Comparison of ENCODE assay signal across 10 cellular contexts in genomic region chr13:30676672-30677071, GRCh38. TPM values are rescaled to one million over a fixed set of nuclear protein-coding genes. Genes with fewer than 3 reads are reported as not detected.
DNase-seq lines count a peak whose midpoint lies in the region; ATAC-seq, FAIRE-seq and TF ChIP-seq lines count a peak whose summit lies in the region.
"Had no signal": no experiment of that assay in that cellular context is flagged by ENCODE, and none has a peak within 500 bp of the region (broad histone marks: within the 10 kb centered on the region; RNA-seq: fewer than 3 reads in every experiment).

No MANE protein-coding gene starts in this region.

- TF ChIP-seq POLR2A in HepG2 (IDR thresholded peaks at IDR 0.05; ENCODE audit: insufficient read depth in 1 of 2, low read depth in 2 of 2, low read length in 2 of 2) (no peak), right lobe of liver (IDR thresholded peaks at IDR 0.05) (no peak)

- no peaks in the 10 kb centered on the region for H3K79me2 ChIP-seq in HepG2 (ENCODE audit: insufficient read depth, low read length)
- H3K79me2 ChIP-seq in OCI-LY7 (ENCODE audit: insufficient read depth, low read depth, low read length): no peaks in the 10 kb centered on the region

- FAIRE-seq in HepG2 (lab: Jason Lieb, UNC): peak; percentile 56
- FAIRE-seq: pancreas had no signal

- H3K4me3 ChIP-seq in HepG2 (replicated peaks in 1 of 3; ENCODE audit: insufficient read depth in 1 of 3, low read depth in 2 of 3, low read length in 3 of 3) (no peak overlapping the region), right lobe of liver (no peak overlapping the region), OCI-LY7 (ENCODE audit: low read depth, low read length, poor library complexity, severe bottlenecking) (no peak overlapping the region), fibroblast of the aortic adventitia (ENCODE audit: low read depth, low read length) (no peak overlapping the region)
- H3K4me3 ChIP-seq: pancreas had no signal

- no peaks in the 10 kb centered on the region for H3K9me3 ChIP-seq in HepG2 (ENCODE audit: low read length)
- no peaks in the 10 kb centered on the region for H3K9me3 ChIP-seq in right lobe of liver
- H3K9me3 ChIP-seq in OCI-LY7 (ENCODE audit: low read length): no peaks in the 10 kb centered on the region
- H3K9me3 ChIP-seq: pancreas had no signal

- in situ Hi-C loops in HepG2 (cut with HindIII; ENCODE audit: extremely low pct_ligation_motif_present, low pct_unique_long_range_greater_than_20kb): loop anchor here (5.0 kb wide), 3 partner anchors 121 to 366 kb away; no protein-coding TSS in a partner anchor

- TF ChIP-seq CTCF in HepG2 (CRISPR knock-in tag; IDR thresholded peaks at IDR 0.05) (peak; percentile 48), right lobe of liver (IDR thresholded peaks at IDR 0.05) (peak in 1 of 4 donors; percentile 10), OCI-LY7 (conservative IDR thresholded peaks at IDR 0.05; ENCODE audit: low read length) (0 out of 2 replicates have a peak, but pooled peaks have one; percentile 26), fibroblast of the aortic adventitia (IDR thresholded peaks at IDR 0.05; ENCODE audit: insufficient read depth, low read length) (peak; percentile 54)

- peaks cover 16% of the 10 kb centered on the region for H3K4me1 ChIP-seq in HepG2 (ENCODE audit: insufficient read depth, low read length)
- H3K4me1 ChIP-seq in right lobe of liver: peaks cover 0 to 11% (median 4%) of the 10 kb centered on the region in 4 donors
- H3K4me1 ChIP-seq in OCI-LY7 (ENCODE audit: insufficient read depth, low read length, poor library complexity, severe bottlenecking): peaks cover 13% of the 10 kb centered on the region

- peak; percentile 26 for DNase-seq in HepG2 (ENCODE audit: low spot score)
- no peak for DNase-seq in right lobe of liver
- DNase-seq in OCI-LY7 (ENCODE audit: low spot score): no peak
- DNase-seq in fibroblast of the aortic adventitia (ENCODE audit: low read depth): peak; percentile 37
- no peak for DNase-seq in OCI-M2 (lab: John Stamatoyannopoulos, UW; ENCODE audit: unreplicated experiment)
- DNase-seq in COLO668 (lab: John Stamatoyannopoulos, UW; ENCODE audit: unreplicated experiment): no peak
- DNase-seq: activated T-cell treated with anti-CD3 and anti-CD28 coated beads, Interleukin-2, amount 50 U/mL, for 4 hours; pancreas had no signal

- POLR2A ChIA-PET in HepG2 (lab: Yijun Ruan, JAX) (no interaction called here), OCI-LY7 (lab: Charles Lee) (interaction anchor here (0.6 to 0.7 kb wide), 4 partner anchors 75 to 166 kb away, joined by 3 to 5 read pairs (median 4); no protein-coding TSS in a partner anchor)

- WGBS in HepG2 (ENCODE audit: low lambda C conversion rate): 34% methylated on average over 3 of the region's 3 CpGs
- WGBS in right lobe of liver (ENCODE audit: insufficient coverage, low coverage, low lambda C conversion rate, missing lambda C conversion rate): 56% methylated on average over 3 of the region's 3 CpGs

- TF ChIP-seq EP300 in HepG2 (IDR thresholded peaks at IDR 0.05; ENCODE audit: low read depth in 2 of 2, low read length in 2 of 2) (no peak), HepG2 (CRISPR knock-in tag; IDR thresholded peaks at IDR 0.05; ENCODE audit: borderline replicate concordance) (no peak)

- no peak overlapping the region for H3K9ac ChIP-seq in HepG2 (ENCODE audit: insufficient read depth, low read depth, low read length)

- ATAC-seq in HepG2: peak; percentile 29; the same call in 1 of the 3 replicates
- no peak for ATAC-seq in right lobe of liver
- ATAC-seq in HG03571 (IDR thresholded peaks at IDR 0.05; ENCODE audit: unreplicated experiment): no peak
- ATAC-seq in HG03457 (IDR thresholded peaks at IDR 0.05; ENCODE audit: unreplicated experiment): no peak
- ATAC-seq: activated T-cell treated with anti-CD3 and anti-CD28 coated beads, Interleukin-2, amount 50 U/mL, for 4 hours; pancreas had no signal

- H3K27ac ChIP-seq in HepG2 (ENCODE audit: extremely low read length, insufficient read depth, low read length) (no peak overlapping the region), right lobe of liver (no peak overlapping the region), OCI-LY7 (ENCODE audit: low read depth, low read length, poor library complexity, severe bottlenecking) (no peak overlapping the region)
- H3K27ac ChIP-seq: pancreas had no signal

- no peak overlapping the region for H3K4me2 ChIP-seq in HepG2 (ENCODE audit: low read depth, low read length)
- H3K4me2 ChIP-seq in OCI-LY7 (ENCODE audit: low read length): no peak overlapping the region

- H2AFZ ChIP-seq in HepG2 (ENCODE audit: low read length) (no peak overlapping the region), OCI-LY7 (ENCODE audit: low read length) (no peak overlapping the region)

- CTCF ChIA-PET in HepG2 (lab: Yijun Ruan, JAX; ENCODE audit: low intra/inter-chr PET ratio, low total read pairs): no interaction called here
- CTCF ChIA-PET in OCI-LY7 (lab: Charles Lee; ENCODE audit: unreplicated experiment): no interaction called here

- TF ChIP-seq RAD21 in HepG2 (CRISPR knock-in tag; IDR thresholded peaks at IDR 0.05): no peak

- H3K36me3 ChIP-seq in HepG2 (replicated peaks in 1 of 2; ENCODE audit: control insufficient read depth in 1 of 2, insufficient read depth in 2 of 2, low read length in 2 of 2): no peaks in the 10 kb centered on the region
- no peaks in the 10 kb centered on the region for H3K36me3 ChIP-seq in right lobe of liver
- no peaks in the 10 kb centered on the region for H3K36me3 ChIP-seq in OCI-LY7 (ENCODE audit: insufficient read depth, low read length)
- H3K36me3 ChIP-seq: pancreas had no signal

- intact Hi-C loops in HepG2 (cut with micrococcal nuclease; ENCODE audit: unreplicated experiment): loop anchor here (10.0 kb wide), 1 partner anchor 368 kb away; no protein-coding TSS in a partner anchor
- intact Hi-C loops in right lobe of liver (cut with DNase I): no loop called here
- intact Hi-C loops in OCI-LY7 (cut with micrococcal nuclease; ENCODE audit: unreplicated experiment): loop anchor here (5.0 to 10.0 kb wide), 2 partner anchors 188 to 366 kb away; no protein-coding TSS in a partner anchor

- no peaks in the 10 kb centered on the region for H3K9me2 ChIP-seq in OCI-LY7 (ENCODE audit: insufficient read depth, low read length)

- BruUV-seq in HepG2 (replicated peaks; lab: Mats Ljungman, UMichigan): no TSS peak
- no TSS peak for BruUV-seq in OCI-LY7 (replicated peaks; lab: Mats Ljungman, UMichigan)

- H3K27me3 ChIP-seq in HepG2 (ENCODE audit: control insufficient read depth in 1 of 2, insufficient read depth in 2 of 2, low read length in 2 of 2) (peaks cover 0 to 3% of the 10 kb centered on the region in 2 experiments; a peak in 1 of 5 replicates), right lobe of liver (no peaks in the 10 kb centered on the region)
- H3K27me3 ChIP-seq: pancreas had no signal

- H4K20me1 ChIP-seq in HepG2 (ENCODE audit: insufficient read depth, low read length) (no peaks in the 10 kb centered on the region), OCI-LY7 (ENCODE audit: insufficient read depth, low read length) (no peaks in the 10 kb centered on the region)

RNA-seq across cellular contexts. Expression of gene ALOX5AP, which starts 58.7 kb away (rescaled TPM):
- 0.70 and 0.97 TPM in 2 replicates for total RNA-seq in HepG2 (2016; rRNA removed; fragmentation: Illumina TruSeq; extraction: Trizol)
- total RNA-seq in HepG2 (2016; cell fraction: cytosol; rRNA removed; fragmentation: Illumina TruSeq; extraction: Trizol; ENCODE audit: low read depth): 1.1 and 2.0 TPM in 2 replicates
- 0.37 and 1.2 TPM in 2 replicates for total RNA-seq in HepG2 (2016; cell fraction: insoluble cytoplasmic fraction; rRNA removed; fragmentation: Illumina TruSeq; extraction: Trizol)
- total RNA-seq in HepG2 (2016; cell fraction: membrane; rRNA removed; fragmentation: Illumina TruSeq; extraction: Trizol): 0.80 and 2.1 TPM in 2 replicates
- not detected in 2 replicates for total RNA-seq in HepG2 (2016; cell fraction: nucleus; rRNA removed; fragmentation: Illumina TruSeq; extraction: Trizol)
- 0.50 and 1.2 TPM in 2 replicates for polyA plus RNA-seq in HepG2 (2011; rRNA removed)
- 0.30 and 0.59 TPM in 2 replicates for polyA plus RNA-seq in HepG2 (2011; cell fraction: cytosol; rRNA removed)
- polyA plus RNA-seq in HepG2 (2011; cell fraction: nucleus; rRNA removed): 0.21 and 0.27 TPM in 2 replicates
- polyA plus RNA-seq in HepG2 (2012): 2.3 TPM in 1 of 2 replicates, not detected in the other
- polyA plus RNA-seq in HepG2 (2016; cell fraction: cytosol; fragmentation: Illumina TruSeq; extraction: Trizol; ENCODE audit: low read depth): 1.2 and 1.8 TPM in 2 replicates
- polyA plus RNA-seq in HepG2 (2016; cell fraction: insoluble cytoplasmic fraction; fragmentation: Illumina TruSeq; extraction: Trizol; ENCODE audit: low read depth): 1.7 and 1.9 TPM in 2 replicates
- 2.2 and 2.3 TPM in 2 replicates for polyA plus RNA-seq in HepG2 (2016; cell fraction: membrane; fragmentation: Illumina TruSeq; extraction: Trizol; ENCODE audit: low read depth)
- 0.77 TPM in 1 of 2 replicates, not detected in the other for polyA plus RNA-seq in HepG2 (2016; cell fraction: nucleus; fragmentation: Illumina TruSeq; extraction: Trizol; ENCODE audit: insufficient read depth, low read depth)
- polyA minus RNA-seq in HepG2 (2011; rRNA and poly(A)+ RNA removed; ENCODE audit: low replicate concordance): 0.56 and 0.91 TPM in 2 replicates
- not detected in 2 replicates for polyA minus RNA-seq in HepG2 (2011; cell fraction: cytosol; rRNA and poly(A)+ RNA removed)
- not detected in 2 replicates for polyA minus RNA-seq in HepG2 (2011; cell fraction: nucleus; rRNA and poly(A)+ RNA removed)
- 1 to 10 TPM in 5 of 6 experiments, under 1 TPM in 1; 0.53 to 6.7 (median 3.7) TPM for total RNA-seq in right lobe of liver
- 62.1 and 89.9 TPM in 2 replicates for total RNA-seq in OCI-LY7 (2014; rRNA removed; shearing (Covaris generic))
- total RNA-seq in OCI-LY7 (2022): 90.9 and 94.4 TPM in 2 replicates
- total RNA-seq in fibroblast of the aortic adventitia (ENCODE audit: low replicate concordance): not detected in 2 replicates

RNA-seq across cellular contexts. Expression of gene USPL1, which starts 59.0 kb away (rescaled TPM):
- total RNA-seq in HepG2 (2016; rRNA removed; fragmentation: Illumina TruSeq; extraction: Trizol) (13.7 and 18.3 TPM in 2 replicates), right lobe of liver (10 to 100 TPM in 1 of 6 experiments, 1 to 10 TPM in 5; 5.6 to 11.2 (median 8.4) TPM), OCI-LY7 (2022) (21.9 and 23.2 TPM in 2 replicates), fibroblast of the aortic adventitia (ENCODE audit: low replicate concordance) (17.0 and 20.3 TPM in 2 replicates)
- 5.2 and 7.8 TPM in 2 replicates for total RNA-seq in HepG2 (2016; cell fraction: cytosol; rRNA removed; fragmentation: Illumina TruSeq; extraction: Trizol; ENCODE audit: low read depth)
- 13.0 and 18.8 TPM in 2 replicates for total RNA-seq in HepG2 (2016; cell fraction: insoluble cytoplasmic fraction; rRNA removed; fragmentation: Illumina TruSeq; extraction: Trizol)
- total RNA-seq in HepG2 (2016; cell fraction: membrane; rRNA removed; fragmentation: Illumina TruSeq; extraction: Trizol): 7.1 and 7.5 TPM in 2 replicates
- 15.9 and 19.0 TPM in 2 replicates for total RNA-seq in HepG2 (2016; cell fraction: nucleus; rRNA removed; fragmentation: Illumina TruSeq; extraction: Trizol)
- polyA plus RNA-seq in HepG2 (2011; rRNA removed): 14.0 and 15.9 TPM in 2 replicates
- polyA plus RNA-seq in HepG2 (2011; cell fraction: cytosol; rRNA removed): 5.9 and 8.3 TPM in 2 replicates
- 21.1 and 22.4 TPM in 2 replicates for polyA plus RNA-seq in HepG2 (2011; cell fraction: nucleus; rRNA removed)
- 11.9 and 12.6 TPM in 2 replicates for polyA plus RNA-seq in HepG2 (2012)
- 0.46 and 0.81 TPM in 2 replicates for polyA plus RNA-seq in HepG2 (2016; cell fraction: cytosol; fragmentation: Illumina TruSeq; extraction: Trizol; ENCODE audit: low read depth)
- polyA plus RNA-seq in HepG2 (2016; cell fraction: insoluble cytoplasmic fraction; fragmentation: Illumina TruSeq; extraction: Trizol; ENCODE audit: low read depth): 13.6 and 13.8 TPM in 2 replicates
- 1.7 and 2.0 TPM in 2 replicates for polyA plus RNA-seq in HepG2 (2016; cell fraction: membrane; fragmentation: Illumina TruSeq; extraction: Trizol; ENCODE audit: low read depth)
- 26.5 and 28.1 TPM in 2 replicates for polyA plus RNA-seq in HepG2 (2016; cell fraction: nucleus; fragmentation: Illumina TruSeq; extraction: Trizol; ENCODE audit: insufficient read depth, low read depth)
- 6.2 and 6.4 TPM in 2 replicates for polyA minus RNA-seq in HepG2 (2011; rRNA and poly(A)+ RNA removed; ENCODE audit: low replicate concordance)
- polyA minus RNA-seq in HepG2 (2011; cell fraction: cytosol; rRNA and poly(A)+ RNA removed): 7.7 and 8.2 TPM in 2 replicates
- 29.2 and 38.0 TPM in 2 replicates for polyA minus RNA-seq in HepG2 (2011; cell fraction: nucleus; rRNA and poly(A)+ RNA removed)
- total RNA-seq in OCI-LY7 (2014; rRNA removed; shearing (Covaris generic)): 19.2 and 21.1 TPM in 2 replicates

Comparison
In these comparisons a context has a peak if more than half of its experiments do, and no peak if none do; other contexts are left out.
1. DNase-seq: peak in HepG2 (single experiment) and fibroblast of the aortic adventitia (single experiment); none in right lobe of liver (0 of 3), OCI-LY7 (single experiment), OCI-M2 (single experiment) and COLO668 (single experiment).
2. intact Hi-C loops: an anchor here in HepG2 (10.0 kb wide) and OCI-LY7 (5.0 to 10.0 kb wide); none called in right lobe of liver.
3. RNA of gene ALOX5AP, which starts 58.7 kb away (total RNA-seq): 62.1 to 94.4 TPM in OCI-LY7; 0.53 to 6.7 TPM in right lobe of liver, 0.37 to 2.1 TPM in HepG2 and not detected in fibroblast of the aortic adventitia; every median in the first group is over 4 times any median in the second.